Comparison of ENCODE assay signal across 8 cellular contexts in genomic region chr17:46224864-46225263, GRCh38. TPM values are rescaled to one million over a fixed set of nuclear protein-coding genes. Genes with fewer than 3 reads are reported as not detected.
DNase-seq lines count a peak whose midpoint lies in the region; ATAC-seq and TF ChIP-seq lines count a peak whose summit lies in the region.
"Not testable (repeated sequence)": the region's sequence is repeated elsewhere in the genome, so short reads cannot be mapped to it uniquely, and the experiment has no call there.

No MANE protein-coding gene starts in this region.

- H3K36me3 ChIP-seq in SJCRH30, cardiac muscle cell, thoracic aorta: not testable (repeated sequence)

- peak; percentile 39 for ATAC-seq in GM21619 (IDR thresholded peaks at IDR 0.05; ENCODE audit: unreplicated experiment)
- ATAC-seq in HG03196 (IDR thresholded peaks at IDR 0.05; ENCODE audit: unreplicated experiment) = peak; percentile 43
- ATAC-seq in natural killer cell = peak; percentile 41 to 66 (median 51)
- ATAC-seq in thoracic aorta (ENCODE audit: insufficient number of reproducible peaks, low FRiP score, low read depth) = not testable (repeated sequence)

- H3K4me1 Mint-ChIP-seq in natural killer cell = not testable (repeated sequence)

- not testable (repeated sequence) for H3K27me3 ChIP-seq in SJCRH30; cardiac muscle cell; thoracic aorta (replicated peaks; ENCODE audit: insufficient read depth)

- H3K4me3 Mint-ChIP-seq in natural killer cell = peak overlapping the region; percentile 88

- H3K9me3 Mint-ChIP-seq in natural killer cell = not testable (repeated sequence)

- H3K27me3 Mint-ChIP-seq in natural killer cell (ENCODE audit: low read depth in 2 of 2) = not testable (repeated sequence)

- H3K9me3 ChIP-seq in SJCRH30 (replicated peaks); cardiac muscle cell (ENCODE audit: low read depth); thoracic aorta: not testable (repeated sequence)

- H3K36me3 Mint-ChIP-seq in natural killer cell = not testable (repeated sequence)

- DNase-seq in GM12864 (ENCODE audit: low read depth); natural killer cell; thoracic aorta (ENCODE audit: low spot score): not testable (repeated sequence)
- DNase-seq in SJCRH30 (peak in 1 of 2 experiments; percentile 30), astrocyte of the hippocampus (ENCODE audit: low read depth, low spot score) (peak; percentile 27), cardiac muscle cell (ENCODE audit: low read depth in 1 of 2, low spot score in 1 of 2) (peak in 1 of 2 donors; percentile 65)

- H3K27ac Mint-ChIP-seq in natural killer cell = peak overlapping the region; percentile 63 to 85

- H3K4me1 ChIP-seq in SJCRH30; cardiac muscle cell (ENCODE audit: low read depth); thoracic aorta (ENCODE audit: control insufficient read depth in 1 of 2, low read depth in 2 of 2): not testable (repeated sequence)

- H3K4me3 ChIP-seq in GM12864 (ENCODE audit: low read depth, low read length) = peak overlapping the region; percentile 67
- peak overlapping the region; percentile 66 for H3K4me3 ChIP-seq in SJCRH30
- peak overlapping the region; percentile 64 for H3K4me3 ChIP-seq in cardiac muscle cell
- peak overlapping the region; percentile 82 for H3K4me3 ChIP-seq in thoracic aorta

- TF ChIP-seq CTCF in GM12864 (IDR thresholded peaks at IDR 0.05; ENCODE audit: low read depth, low read length, missing control alignments); cardiac muscle cell (IDR thresholded peaks at IDR 0.05; ENCODE audit: low read depth, low read length); natural killer cell (IDR thresholded peaks at IDR 0.05); thoracic aorta (IDR thresholded peaks at IDR 0.05): not testable (repeated sequence)

- not testable (repeated sequence) for H3K27ac ChIP-seq in SJCRH30, cardiac muscle cell, thoracic aorta

- intact Hi-C loops in natural killer cell (cut with micrococcal nuclease) = not testable (repeated sequence)

RNA-seq across cellular contexts. Expression of gene KANSL1, which starts 31.6 kb away (rescaled TPM):
- 73.3 and 79.0 TPM in 2 replicates for total RNA-seq in SJCRH30 (2014; rRNA removed; shearing (Covaris generic))
- total RNA-seq in cardiac muscle cell (69.4 and 109 TPM in 2 replicates), natural killer cell (100 to 1,000 TPM; 202 to 240 (median 220) TPM), thoracic aorta (100 to 1,000 TPM in 1 of 2 donors, 10 to 100 TPM in 1; 86.5 to 102 TPM)
- polyA plus RNA-seq in cardiac muscle cell = 52.6 and 61.2 TPM in 2 replicates
